9 cellular contexts compared by ENCODE assay signal in the genomic region with DNA sequence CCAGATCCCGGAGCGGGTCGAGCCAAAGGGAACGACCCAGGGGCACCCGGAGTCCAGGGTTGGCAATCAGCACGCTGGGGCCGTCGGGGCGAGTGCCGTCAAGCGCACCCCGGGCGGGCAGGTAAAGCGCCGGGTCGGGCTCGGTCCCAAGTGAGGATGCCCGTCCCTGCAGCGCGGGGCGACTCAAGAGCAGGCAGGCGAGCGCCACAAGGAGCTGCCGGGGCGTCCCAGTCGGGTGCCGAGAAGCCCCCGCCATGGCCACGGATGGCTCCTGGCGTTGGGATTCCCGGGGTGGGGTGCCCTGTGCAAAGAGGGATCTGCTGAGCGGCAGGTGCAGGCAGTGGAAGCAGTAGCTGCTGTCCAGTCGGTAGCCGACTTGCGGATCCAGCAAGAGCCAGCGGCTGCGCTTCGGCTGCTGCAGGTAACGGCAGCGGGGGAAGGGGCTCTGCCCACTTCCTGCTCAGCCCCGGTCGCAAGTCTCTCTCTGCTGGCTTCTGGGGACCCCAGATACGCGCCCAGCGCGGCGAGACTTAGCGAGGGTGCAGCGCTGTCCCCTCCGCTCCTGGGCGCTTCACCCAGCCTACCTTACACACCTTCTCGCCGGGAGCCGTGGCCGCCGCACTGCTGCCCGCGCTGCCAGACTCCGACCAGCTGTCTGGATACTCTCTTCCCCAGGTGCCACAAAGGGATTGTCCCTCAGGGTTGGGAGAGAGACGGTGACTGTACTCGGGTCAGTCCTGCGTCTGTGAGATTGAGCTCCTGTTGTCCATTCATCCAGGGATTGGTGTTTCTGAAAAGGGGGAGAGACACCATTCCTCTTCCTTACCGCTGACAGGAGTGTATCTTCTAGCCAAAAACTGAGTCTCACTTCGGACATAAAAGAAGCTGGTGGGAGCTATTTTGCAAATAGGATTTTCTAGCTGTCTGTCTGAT. TPM values are rescaled to one million over a fixed set of nuclear protein-coding genes. Genes with fewer than 3 reads are reported as not detected.
DNase-seq lines count a peak whose midpoint lies in the region; ATAC-seq, FAIRE-seq and TF ChIP-seq lines count a peak whose summit lies in the region.
"Had no signal": no experiment of that assay in that cellular context is flagged by ENCODE, and none has a peak within 500 bp of the region (broad histone marks: within the 10 kb centered on the region; RNA-seq: fewer than 3 reads in every experiment).

Gene FREM3 (minus strand): TSS at position 256 of the 933 bp plus-strand sequence. CDS start 0 bp downstream, at position 256.

- TF ChIP-seq EP300 in K562 (IDR thresholded peaks at IDR 0.05; ENCODE audit: low read length) = no peak

- no peak within 1 kb of the TSS for H3K27ac ChIP-seq in ACC112 (ENCODE audit: low read depth, low read length)
- H3K27ac ChIP-seq in K562 (ENCODE audit: extremely low read depth, low read depth, low read length) = no peak within 1 kb of the TSS
- H3K27ac ChIP-seq in mesenchymal stem cell (ENCODE audit: low read length, poor library complexity, severe bottlenecking) = no peak within 1 kb of the TSS
- H3K27ac ChIP-seq in aorta (ENCODE audit: low read depth in 1 of 2, low read length in 2 of 2) = no peak within 1 kb of the TSS

- H3K4ac ChIP-seq in mesenchymal stem cell (ENCODE audit: low read depth in 1 of 2, low read length in 2 of 2) = no peak within 1 kb of the TSS

- H3K9me3 ChIP-seq in K562 (replicated peaks; ENCODE audit: control insufficient read depth, insufficient read depth, low read depth, low read length) (no peaks in the 10 kb centered on the region), mesenchymal stem cell (ENCODE audit: control insufficient read depth, low read length) (no peaks in the 10 kb centered on the region), aorta (ENCODE audit: control insufficient read depth, low read length) (peaks cover 3% of the 10 kb centered on the region)

- no peak within 1 kb of the TSS for H4K91ac ChIP-seq in mesenchymal stem cell (ENCODE audit: low read length)

- no TSS peak for BruUV-seq in K562 (replicated peaks; lab: Mats Ljungman, UMichigan)

- H2BK5ac ChIP-seq in mesenchymal stem cell (ENCODE audit: low read depth, low read length, poor library complexity, severe bottlenecking) = no peak within 1 kb of the TSS

- H3K14ac ChIP-seq in mesenchymal stem cell (ENCODE audit: low read length in 2 of 2) = peak within 1 kb of the TSS in 1 of 2 experiments; percentile 7

- CTCF ChIA-PET in K562 (lab: Yijun Ruan, JAX; ENCODE audit: low intra/inter-chr PET ratio) = no interaction called here

- 36% methylated on average over 41 of the region's 64 CpGs for WGBS in K562 (ENCODE audit: insufficient coverage, low coverage, missing lambda C conversion rate)
- WGBS in mesenchymal stem cell = 6% methylated on average over 53 of the region's 64 CpGs
- 2 to 6% methylated on average over 54 to 64 of the region's 64 CpGs for WGBS in aorta, 2 donors

- H3K36me3 ChIP-seq in ACC112 (ENCODE audit: insufficient read depth, low read length) = no peaks in the 10 kb centered on the region
- no peaks in the 10 kb centered on the region for H3K36me3 ChIP-seq in K562 (ENCODE audit: control insufficient read depth, insufficient read depth, low read length)
- H3K36me3 ChIP-seq in mesenchymal stem cell (ENCODE audit: control insufficient read depth in 1 of 2, insufficient read depth in 2 of 2, low read depth in 1 of 2, low read length in 2 of 2) = no peaks in the 10 kb centered on the region
- H3K36me3 ChIP-seq in aorta (ENCODE audit: control insufficient read depth in 1 of 2, insufficient read depth in 2 of 2, low read length in 1 of 2) = no peaks in the 10 kb centered on the region

- POLR2A ChIA-PET in K562 (lab: Yijun Ruan, JAX) = interaction anchor here (0.7 to 1.1 kb wide), 2 partner anchors 14 to 529 kb away, joined by 3 to 4 read pairs; no protein-coding TSS in a partner anchor

- DNase-seq in K562 (ENCODE audit: extremely low read depth in 1 of 4, low spot score in 3 of 4) = no peak
- no peak for DNase-seq in mesenchymal stem cell
- DNase-seq in aorta = peak in 1 of 2 donors; percentile 76
- no peak for DNase-seq in NK-92 (lab: John Stamatoyannopoulos, UW; ENCODE audit: unreplicated experiment)
- no peak for DNase-seq in DMS153 treated with DMSO at 0.1 percent for 48 hours (lab: John Stamatoyannopoulos, UW; ENCODE audit: unreplicated experiment)

- intact Hi-C loops in K562 (cut with micrococcal nuclease) (no loop called here), aorta (cut with DNase I) (no loop called here)

- no peak within 1 kb of the TSS for H2AFZ ChIP-seq in ACC112 (ENCODE audit: low read length, unreplicated experiment)
- no peak within 1 kb of the TSS for H2AFZ ChIP-seq in K562 (ENCODE audit: low read depth, low read length)
- no peak within 1 kb of the TSS for H2AFZ ChIP-seq in mesenchymal stem cell (ENCODE audit: low read depth, low read length)

- H3K27me3 ChIP-seq in ACC112 (ENCODE audit: insufficient read depth, low read length) (peaks cover 43% of the 10 kb centered on the region), K562 (ENCODE audit: control insufficient read depth in 2 of 2, insufficient read depth in 2 of 2, low read length in 2 of 2) (peaks cover 13 to 41% of the 10 kb centered on the region in 2 experiments), mesenchymal stem cell (ENCODE audit: control insufficient read depth in 1 of 2, insufficient read depth in 1 of 2, low read length in 2 of 2) (peaks cover 37 to 60% of the 10 kb centered on the region in 2 experiments), aorta (ENCODE audit: control insufficient read depth in 1 of 2, insufficient read depth in 2 of 2, low read length in 1 of 2) (no peaks in the 10 kb centered on the region)

- in situ Hi-C loops in K562 (cut with MboI) = no loop called here

- H3K4me3 ChIP-seq in ACC112 (ENCODE audit: low read depth, low read length) (peak within 1 kb of the TSS; percentile 56), K562 (no peak within 1 kb of the TSS), mesenchymal stem cell (ENCODE audit: insufficient read depth in 1 of 2, low read depth in 1 of 2, low read length in 2 of 2) (peak within 1 kb of the TSS; percentile 26 to 73), aorta (ENCODE audit: low read length in 2 of 2) (peak within 1 kb of the TSS; percentile 2 to 28)

- TF ChIP-seq CTCF in K562 (IDR thresholded peaks at IDR 0.05 in 2 of 3, conservative IDR thresholded peaks at IDR 0.05 in 1 of 3; ENCODE audit: insufficient read depth in 2 of 3, low read depth in 1 of 3, low read length in 3 of 3) = no peak

- no peaks in the 10 kb centered on the region for H3K79me1 ChIP-seq in mesenchymal stem cell (replicated peaks; ENCODE audit: low read length, poor library complexity, severe bottlenecking)

- no peak within 1 kb of the TSS for H2BK15ac ChIP-seq in mesenchymal stem cell (ENCODE audit: low read depth, poor library complexity, severe bottlenecking)

- TF ChIP-seq POLR2A in K562 (conservative IDR thresholded peaks at IDR 0.05) = no peak

- H3K4me2 ChIP-seq in K562 (ENCODE audit: insufficient read depth, low read length) (peak within 1 kb of the TSS; percentile 44), mesenchymal stem cell (ENCODE audit: low read length, poor library complexity, severe bottlenecking) (peak within 1 kb of the TSS; percentile 84)

- no peak within 1 kb of the TSS for H2BK120ac ChIP-seq in mesenchymal stem cell (ENCODE audit: low read depth, low read length)

- peak; percentile 11 for FAIRE-seq in K562 (lab: Jason Lieb, UNC)

- H3K9ac ChIP-seq in K562 (ENCODE audit: insufficient read depth in 1 of 2, low read depth in 2 of 2, low read length in 2 of 2) (peak within 1 kb of the TSS in 1 of 2 experiments; percentile 10; a peak in 2 of 4 replicates), mesenchymal stem cell (ENCODE audit: low read length) (no peak within 1 kb of the TSS)

- H3K18ac ChIP-seq in mesenchymal stem cell (ENCODE audit: low read depth in 1 of 2, low read length in 2 of 2) = no peak within 1 kb of the TSS

- no peaks in the 10 kb centered on the region for H3K4me1 ChIP-seq in ACC112 (ENCODE audit: control insufficient read depth, insufficient read depth, low read length, unreplicated experiment)
- H3K4me1 ChIP-seq in K562 (replicated peaks in 1 of 2; ENCODE audit: control insufficient read depth in 2 of 2, insufficient read depth in 2 of 2, low read length in 2 of 2) = peaks cover 0 to 18% of the 10 kb centered on the region in 2 experiments; a peak in 3 of 5 replicates
- H3K4me1 ChIP-seq in mesenchymal stem cell (ENCODE audit: control insufficient read depth, insufficient read depth, low read depth, low read length) = peaks cover 17% of the 10 kb centered on the region
- H3K4me1 ChIP-seq in aorta (ENCODE audit: control insufficient read depth in 1 of 2, insufficient read depth in 2 of 2, low read length in 2 of 2) = no peaks in the 10 kb centered on the region

- no peak for TF ChIP-seq RAD21 in K562 (CRISPR knock-in tag; conservative IDR thresholded peaks at IDR 0.05 in 1 of 2, IDR thresholded peaks at IDR 0.05 in 1 of 2)

- no peak within 1 kb of the TSS for H4K8ac ChIP-seq in mesenchymal stem cell (ENCODE audit: low read length)

- ATAC-seq in HG02798 (IDR thresholded peaks at IDR 0.05; ENCODE audit: poor library complexity, unreplicated experiment) (peak; percentile 47), K562 (peak; percentile 54), aorta (ENCODE audit: low FRiP score) (peak; percentile 46), GM18907 (IDR thresholded peaks at IDR 0.05; ENCODE audit: unreplicated experiment) (no peak)

- H3K23ac ChIP-seq in mesenchymal stem cell (ENCODE audit: low read length in 2 of 2) = peak within 1 kb of the TSS in 1 of 2 experiments; percentile 23

- no peaks in the 10 kb centered on the region for H3K79me2 ChIP-seq in ACC112 (ENCODE audit: control insufficient read depth, insufficient read depth, low read length, unreplicated experiment)
- H3K79me2 ChIP-seq in K562 (ENCODE audit: control insufficient read depth, insufficient read depth, low read length) = no peaks in the 10 kb centered on the region

- H4K20me1 ChIP-seq in K562 (replicated peaks; ENCODE audit: control insufficient read depth, insufficient read depth, low read length) = no peaks in the 10 kb centered on the region

- H2AK5ac ChIP-seq in mesenchymal stem cell (ENCODE audit: low read length, severe bottlenecking) = no peak within 1 kb of the TSS

- H2BK12ac ChIP-seq in mesenchymal stem cell (ENCODE audit: low read length in 2 of 2) = no peak within 1 kb of the TSS

- no peaks in the 10 kb centered on the region for H3K9me1 ChIP-seq in K562 (ENCODE audit: control insufficient read depth, insufficient read depth, low read length)

RNA-seq across cellular contexts. Expression of gene FREM3, which starts in this region (rescaled TPM):
- not detected in 2 replicates for total RNA-seq in K562 (2011; cell fraction: chromatin; rRNA removed; ENCODE audit: low replicate concordance)
- total RNA-seq in K562 (2011; cell fraction: nucleolus; rRNA removed) = not detected in 2 replicates
- total RNA-seq in K562 (2011; cell fraction: nucleoplasm; rRNA removed) = not detected in 2 replicates
- total RNA-seq in K562 (2014; rRNA removed) (not detected in 2 replicates), K562 (2014; rRNA removed; fragmentation: Illumina TruSeq; extraction: Trizol) (not detected in 2 replicates), K562 (2015; rRNA removed; fragmentation: Illumina TruSeq; extraction: Trizol) (not detected in 2 replicates), K562 (2021) (not detected in 2 replicates), aorta (under 1 TPM; 0.18 to 0.36 TPM)
- polyA plus RNA-seq in K562 (2011; rRNA removed) (not detected in 2 replicates), K562 (2014; fragmentation: Illumina TruSeq; extraction: Trizol) (not detected in 2 replicates), K562 (2014; fragmentation: Nextera tagmentation; extraction: Ambion mirVana) (not detected), K562 (2014; rRNA removed) (not detected in 2 replicates), aorta (not detected)
- not detected in 2 replicates for polyA plus RNA-seq in K562 (2011; cell fraction: cytosol; rRNA removed)
- not detected in 2 replicates for polyA plus RNA-seq in K562 (2011; cell fraction: nucleus; rRNA removed)
- polyA plus RNA-seq in K562 (2012) = not detected in 2 replicates
- not detected in 2 replicates for polyA minus RNA-seq in K562 (2011; rRNA and poly(A)+ RNA removed)
- not detected in 2 replicates for polyA minus RNA-seq in K562 (2011; cell fraction: cytosol; rRNA and poly(A)+ RNA removed)
- polyA minus RNA-seq in K562 (2011; cell fraction: nucleus; rRNA and poly(A)+ RNA removed) = not detected in 2 replicates
- not detected for polyA plus RNA-seq in mesenchymal stem cell (2013, experiment 1 of 2)
- not detected for polyA plus RNA-seq in mesenchymal stem cell (2013, experiment 2 of 2)
- total RNA-seq: activated CD8-positive, alpha-beta memory T cell treated with anti-CD3 and anti-CD28 coated beads for 36 hours had no signal

Comparison
In these comparisons a context has a peak if more than half of its experiments do, and no peak if none do; other contexts are left out.
1. Peak in ATAC-seq and H3K4me2 ChIP-seq in K562; RNA of the gene not detected or under 1 TPM.
2. Peak in ATAC-seq and H3K4me3 ChIP-seq in aorta; RNA of the gene not detected or under 1 TPM.